ENCODE assay signal across 9 cellular contexts in genomic region chrX:18390941-18391538, GRCh38. TPM values are rescaled to one million over a fixed set of nuclear protein-coding genes. Genes with fewer than 3 reads are reported as not detected.
A peak's percentile ranks its signal among the peaks of the same experiment; 100 is the strongest.
DNase-seq lines count a peak whose midpoint lies in the region; ATAC-seq lines count a peak whose summit lies in the region.
"Had no signal": no experiment of that assay in that cellular context is flagged by ENCODE, and none has a peak within 500 bp of the region (broad histone marks: within the 10 kb centered on the region; RNA-seq: fewer than 3 reads in every experiment).

No MANE protein-coding gene starts in this region.

- H3K36me3 ChIP-seq in MG63, result no peaks in the 10 kb centered on the region

- no peaks in the 10 kb centered on the region for H3K27me3 Mint-ChIP-seq in effector memory CD8-positive, alpha-beta T cell
- H3K27me3 Mint-ChIP-seq: stimulated activated naive CD8-positive, alpha-beta T cell treated with anti-CD3 and anti-CD28 coated beads, Interleukin-15, Interleukin-2, amounts not matched to agents 100 ng/mL and 50 ng/mL, for 24 hours had no signal

- H3K4me1 Mint-ChIP-seq in effector memory CD8-positive, alpha-beta T cell (ENCODE audit: low read depth in 2 of 2), result peaks cover 0 to 5% of the 10 kb centered on the region in 2 donors

- H3K27ac Mint-ChIP-seq in effector memory CD8-positive, alpha-beta T cell, result peak overlapping the region in 1 of 2 donors; percentile 6
- H3K27ac Mint-ChIP-seq: stimulated activated naive CD8-positive, alpha-beta T cell treated with anti-CD3 and anti-CD28 coated beads, Interleukin-15, Interleukin-2, amounts not matched to agents 100 ng/mL and 50 ng/mL, for 24 hours had no signal

- ATAC-seq in GM21360 (IDR thresholded peaks at IDR 0.05; ENCODE audit: unreplicated experiment), result peak; percentile 54
- ATAC-seq in effector memory CD8-positive, alpha-beta T cell (replicated peaks), result peak; percentile 36

- no peaks in the 10 kb centered on the region for H3K9me3 Mint-ChIP-seq in effector memory CD8-positive, alpha-beta T cell
- H3K9me3 Mint-ChIP-seq: stimulated activated naive CD8-positive, alpha-beta T cell treated with anti-CD3 and anti-CD28 coated beads, Interleukin-15, Interleukin-2, amounts not matched to agents 100 ng/mL and 50 ng/mL, for 24 hours had no signal

- H3K9me3 ChIP-seq in MG63, result no peaks in the 10 kb centered on the region

- DNase-seq in AG08395 (ENCODE audit: low spot score) (peak; percentile 63), NCI-H526 treated with DMSO at 0.1 percent for 48 hours (lab: John Stamatoyannopoulos, UW) (peak; percentile 36), middle frontal gyrus (ENCODE audit: extremely low spot score, low spot score) (peak; percentile 4), MG63 (no peak)
- peak; percentile 30 to 37 for DNase-seq in activated CD8-positive, alpha-beta memory T cell treated with anti-CD3 and anti-CD28 coated beads for 1 hour (ENCODE audit: extremely low read depth in 1 of 2, low read depth in 1 of 2)
- DNase-seq in effector memory CD8-positive, alpha-beta T cell, result peak; percentile 55 to 59 (median 56)
- peak; percentile 74 for DNase-seq in stimulated activated CD8-positive, alpha-beta memory T cell treated with anti-CD3 and anti-CD28 coated beads, Interleukin-4, amount 100 ng/mL, for 48 hours

- H3K4me3 ChIP-seq in MG63, result no peak overlapping the region

- H3K27me3 ChIP-seq in MG63, result no peaks in the 10 kb centered on the region

- no peak overlapping the region for H3K4me3 Mint-ChIP-seq in effector memory CD8-positive, alpha-beta T cell
- H3K4me3 Mint-ChIP-seq: stimulated activated naive CD8-positive, alpha-beta T cell treated with anti-CD3 and anti-CD28 coated beads, Interleukin-15, Interleukin-2, amounts not matched to agents 100 ng/mL and 50 ng/mL, for 24 hours had no signal

- H3K36me3 Mint-ChIP-seq in effector memory CD8-positive, alpha-beta T cell (ENCODE audit: insufficient read depth), result no peaks in the 10 kb centered on the region

RNA-seq across cellular contexts. Expression of gene CDKL5, which starts 34.4 kb away (rescaled TPM):
- total RNA-seq in MG63 (2014; rRNA removed; shearing (Covaris generic); ENCODE audit: low replicate concordance), result not detected in 2 replicates

RNA-seq across cellular contexts. Expression of gene SCML2, which starts 36.6 kb away (rescaled TPM):
- 4.9 and 8.2 TPM in 2 replicates for total RNA-seq in MG63 (2014; rRNA removed; shearing (Covaris generic); ENCODE audit: low replicate concordance)
